ENCODE assay signal across 6 cellular contexts in genomic region chr16:22383827-22384226, GRCh38.
"Had no signal": no experiment of that assay in that cellular context is flagged by ENCODE, and none has a peak within 500 bp of the region (broad histone marks: within the 10 kb centered on the region; RNA-seq: fewer than 3 reads in every experiment).

No MANE protein-coding gene starts in this region.

- H3K4me2 ChIP-seq: GM23338 had no signal

- H3K27ac ChIP-seq: HL-60 had no signal

- H3K4me3 ChIP-seq: GM23338 had no signal

- H3K9me3 Mint-ChIP-seq: GM23338, H9, IgD-negative memory B cell had no signal

- H3K27ac Mint-ChIP-seq: GM23338, H9, IgD-negative memory B cell had no signal

- DNase-seq: H9, HCEC 1CT, KG1 had no signal

- H2AFZ ChIP-seq: GM23338 had no signal

- H3K27me3 Mint-ChIP-seq: IgD-negative memory B cell had no signal

- H3K4me1 Mint-ChIP-seq: GM23338, H9 had no signal

- ATAC-seq: GM23338 had no signal

- H3K4me3 Mint-ChIP-seq: GM23338, H9, IgD-negative memory B cell had no signal
